In the genomic region with DNA sequence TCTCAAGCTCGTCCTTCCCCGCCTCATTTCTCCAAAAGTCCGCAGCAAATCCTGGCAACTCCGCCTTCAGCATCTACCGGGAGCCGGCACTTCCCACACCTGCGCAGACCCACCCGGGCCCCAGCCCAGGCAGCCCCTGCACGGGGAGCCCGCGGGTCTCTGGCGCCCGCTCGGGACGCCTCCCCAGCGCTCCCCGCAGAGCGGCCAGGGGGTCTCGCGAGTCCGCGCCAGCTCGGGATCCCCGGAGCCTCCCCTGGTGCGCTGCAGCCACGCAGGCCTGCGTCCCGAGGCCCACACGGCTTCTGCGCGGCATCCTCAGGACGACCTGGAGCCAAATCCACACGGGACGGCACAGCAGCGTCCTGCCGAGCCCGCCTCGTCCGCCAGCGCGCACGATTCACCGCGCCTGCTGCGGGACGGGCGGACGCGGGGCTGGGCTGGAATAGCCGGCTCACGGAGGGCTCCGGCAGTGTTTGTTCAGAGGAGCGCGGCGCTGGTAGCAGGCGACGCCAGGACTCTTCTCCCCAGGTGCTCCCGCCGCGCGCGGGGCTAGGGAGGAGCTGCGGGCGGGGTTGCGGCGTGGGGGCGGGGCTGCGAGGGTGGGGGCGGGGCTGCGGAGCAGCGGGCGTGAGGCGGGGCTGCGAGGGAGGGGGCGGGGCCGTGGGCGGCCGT, we compare ENCODE assay signal across 1 cellular context.
TF ChIP-seq lines count a peak whose summit lies in the region.

No MANE protein-coding gene starts in this region.

TF ChIP-seq in HCT116, 20 proteins besides CTCF, POLR2A, EP300 and RAD21:
- TF ChIP-seq ZFX (IDR thresholded peaks at IDR 0.05), result peak; percentile 56; the same call in 1 of the 2 replicates
- TF ChIP-seq CEBPB (IDR thresholded peaks at IDR 0.05; ENCODE audit: low read depth), result no peak
- no peak for TF ChIP-seq TCF7L2 (IDR thresholded peaks at IDR 0.05; ENCODE audit: borderline replicate concordance, extremely low read depth, insufficient read depth, insufficient read length)
- peak; percentile 65 for TF ChIP-seq POLR2AphosphoS5 (IDR thresholded peaks at IDR 0.05; ENCODE audit: low read depth, low read length)
